29 cellular contexts compared by ENCODE assay signal in genomic region chr3:187077537-187077936, GRCh38.
DNase-seq lines count a peak whose midpoint lies in the region; ATAC-seq, FAIRE-seq and TF ChIP-seq lines count a peak whose summit lies in the region.
"Had no signal": no experiment of that assay in that cellular context is flagged by ENCODE, and none has a peak within 500 bp of the region (broad histone marks: within the 10 kb centered on the region; RNA-seq: fewer than 3 reads in every experiment).

No MANE protein-coding gene starts in this region.

- FAIRE-seq in GM12892 (lab: Jason Lieb, UNC) (no peak), GM12878 (lab: Jason Lieb, UNC) (no peak)
- FAIRE-seq: G401.6, kidney had no signal

- no peaks in the 10 kb centered on the region for H3K79me2 ChIP-seq in GM12878 (ENCODE audit: control insufficient read depth, insufficient read depth, low read length)

- CTCF ChIA-PET in GM12878 (lab: Yijun Ruan, JAX): interaction anchor here (0.6 to 1.9 kb wide), 2 partner anchors 35 to 228 kb away, joined by 4 to 5 read pairs; no protein-coding TSS in a partner anchor

- no peak overlapping the region for H3K4me3 ChIP-seq in CD4-positive, CD25-positive, alpha-beta regulatory T cell (ENCODE audit: low read depth, low read length)
- H3K4me3 ChIP-seq in GM12878 (no peak overlapping the region), gastrocnemius medialis (no peak overlapping the region)
- H3K4me3 ChIP-seq: BLaER1, heart right ventricle, skin epidermis, stomach, thyroid gland, vagina had no signal

- no peak overlapping the region for H3K4me3 Mint-ChIP-seq in CD4-positive, CD25-positive, alpha-beta regulatory T cell
- H3K4me3 Mint-ChIP-seq in neural crest cell: no peak overlapping the region
- H3K4me3 Mint-ChIP-seq: brain; dendritic cell treated with granulocyte-macrophage colony-stimulating factor and Interleukin-4, amounts not matched to agents 40 ng/mL and 50 ng/mL, for 4 days; mesothelial cell of epicardium; natural killer cell had no signal

- no peak overlapping the region for H3K27ac ChIP-seq in CD4-positive, CD25-positive, alpha-beta regulatory T cell (ENCODE audit: insufficient read depth, low read length, poor library complexity, severe bottlenecking)
- H3K27ac ChIP-seq in GM12878 (ENCODE audit: control insufficient read depth, insufficient read depth) (no peak overlapping the region), gastrocnemius medialis (no peak overlapping the region)
- H3K27ac ChIP-seq: BLaER1, heart right ventricle, skin epidermis, stomach, thyroid gland, vagina had no signal

- no TSS peak for BruUV-seq in GM12878 (replicated peaks; lab: Mats Ljungman, UMichigan)

- WGBS in GM12878 (ENCODE audit: insufficient coverage, insufficient replicate concordance, low lambda C conversion rate, missing lambda C conversion rate): 100% methylated on average over 5 of the region's 5 CpGs

- H3K4me2 ChIP-seq in GM12878 (ENCODE audit: control insufficient read depth, insufficient read depth): no peak overlapping the region
- H3K4me2 ChIP-seq: BLaER1 had no signal

- peak overlapping the region in 2 of 3 donors; percentile 57 to 73 for H3K27ac Mint-ChIP-seq in CD4-positive, CD25-positive, alpha-beta regulatory T cell
- peak overlapping the region; percentile 14 for H3K27ac Mint-ChIP-seq in neural crest cell (ENCODE audit: unreplicated experiment)
- H3K27ac Mint-ChIP-seq: brain; dendritic cell treated with granulocyte-macrophage colony-stimulating factor and Interleukin-4, amounts not matched to agents 40 ng/mL and 50 ng/mL, for 4 days; mesothelial cell of epicardium had no signal

- no peak for ATAC-seq in CD4-positive, CD25-positive, alpha-beta regulatory T cell (ENCODE audit: low read depth in 2 of 2)
- peak; percentile 6 for ATAC-seq in GM12878
- ATAC-seq in HG02852 (IDR thresholded peaks at IDR 0.05; ENCODE audit: unreplicated experiment): no peak
- ATAC-seq in gastrocnemius medialis: no peak
- ATAC-seq: esophagus mucosa, heart right ventricle, natural killer cell, Panc1 had no signal

- no peak overlapping the region for H2AFZ ChIP-seq in GM12878 (ENCODE audit: control insufficient read depth, low read depth, low read length)

- intact Hi-C loops in GM12878 (cut with micrococcal nuclease; ENCODE audit: unreplicated experiment) (no loop called here), gastrocnemius medialis (cut with DNase I; ENCODE audit: low total_unique reads) (no loop called here)

- H3K4me1 ChIP-seq in CD4-positive, CD25-positive, alpha-beta regulatory T cell (ENCODE audit: control insufficient read depth, insufficient read depth, low read length, poor library complexity, severe bottlenecking): no peaks in the 10 kb centered on the region
- H3K4me1 ChIP-seq in GM12878 (ENCODE audit: control insufficient read depth, insufficient read depth, low read length): no peaks in the 10 kb centered on the region
- H3K4me1 ChIP-seq in gastrocnemius medialis: no peaks in the 10 kb centered on the region
- H3K4me1 ChIP-seq: BLaER1, heart right ventricle, stomach, thyroid gland, vagina had no signal

- H3K27me3 Mint-ChIP-seq in CD4-positive, CD25-positive, alpha-beta regulatory T cell: no peaks in the 10 kb centered on the region
- no peaks in the 10 kb centered on the region for H3K27me3 Mint-ChIP-seq in neural crest cell (ENCODE audit: low read depth)
- H3K27me3 Mint-ChIP-seq: dendritic cell treated with granulocyte-macrophage colony-stimulating factor and Interleukin-4, amounts not matched to agents 40 ng/mL and 50 ng/mL, for 4 days had no signal

- no peaks in the 10 kb centered on the region for H3K9me3 Mint-ChIP-seq in CD4-positive, CD25-positive, alpha-beta regulatory T cell
- no peaks in the 10 kb centered on the region for H3K9me3 Mint-ChIP-seq in neural crest cell
- H3K9me3 Mint-ChIP-seq: brain; dendritic cell treated with granulocyte-macrophage colony-stimulating factor and Interleukin-4, amounts not matched to agents 40 ng/mL and 50 ng/mL, for 4 days; mesothelial cell of epicardium; natural killer cell had no signal

- RAD21 ChIA-PET in GM12878 (lab: Charles Lee; ENCODE audit: unreplicated experiment): no interaction called here

- no peak for TF ChIP-seq RAD21 in GM12878 (IDR thresholded peaks at IDR 0.05; ENCODE audit: insufficient read depth, low read depth, low read length)

- H3K36me3 ChIP-seq in CD4-positive, CD25-positive, alpha-beta regulatory T cell (ENCODE audit: control insufficient read depth, insufficient read depth, low read length): peaks cover 68% of the 10 kb centered on the region
- H3K36me3 ChIP-seq in GM12878 (ENCODE audit: control insufficient read depth in 2 of 2, insufficient read depth in 2 of 2, low read length in 1 of 2) (peaks cover 30 to 43% of the 10 kb centered on the region in 2 experiments), gastrocnemius medialis (peaks cover 0 to 37% of the 10 kb centered on the region in 2 donors)

- TF ChIP-seq POLR2A in GM12892 (IDR thresholded peaks at IDR 0.05; ENCODE audit: low read depth, low read length) (peak; percentile 50; the same call in 1 of the 2 replicates), GM12878 (IDR thresholded peaks at IDR 0.05; ENCODE audit: low read depth, low read length) (peak; percentile 75), gastrocnemius medialis (IDR thresholded peaks at IDR 0.05) (no peak)

- in situ Hi-C loops in GM12878 (cut with MboI) (no loop called here), gastrocnemius medialis (cut with MboI; ENCODE audit: low sequenced_read_pairs in 4 of 4) (no loop called here)

- no peaks in the 10 kb centered on the region for H3K9me3 ChIP-seq in CD4-positive, CD25-positive, alpha-beta regulatory T cell (ENCODE audit: control insufficient read depth in 2 of 2, low read length in 2 of 2)
- H3K9me3 ChIP-seq in GM12878 (replicated peaks; ENCODE audit: control insufficient read depth, insufficient read depth, low read length) (no peaks in the 10 kb centered on the region; the same call in 2 of the 3 replicates), gastrocnemius medialis (no peaks in the 10 kb centered on the region)
- H3K9me3 ChIP-seq: BLaER1, heart right ventricle, stomach, thyroid gland, vagina had no signal

- TF ChIP-seq CTCF in GM12878 (IDR thresholded peaks at IDR 0.05 in 2 of 3, conservative IDR thresholded peaks at IDR 0.05 in 1 of 3; ENCODE audit: control insufficient read depth in 2 of 3, extremely low read depth in 1 of 3, insufficient read depth in 1 of 3, low read depth in 3 of 3, low read length in 3 of 3) (no peak), neural crest cell (conservative IDR thresholded peaks at IDR 0.05) (no peak), gastrocnemius medialis (IDR thresholded peaks at IDR 0.05 in 4 of 5, conservative IDR thresholded peaks at IDR 0.05 in 1 of 5) (no peak)

- H3K36me3 Mint-ChIP-seq in CD4-positive, CD25-positive, alpha-beta regulatory T cell: peaks cover 33% of the 10 kb centered on the region
- H3K36me3 Mint-ChIP-seq in neural crest cell (ENCODE audit: low read depth): peaks cover 14% of the 10 kb centered on the region

- no peaks in the 10 kb centered on the region for H3K27me3 ChIP-seq in CD4-positive, CD25-positive, alpha-beta regulatory T cell (ENCODE audit: control insufficient read depth, insufficient read depth, low read length)
- H3K27me3 ChIP-seq in GM12878 (replicated peaks in 1 of 2; ENCODE audit: control insufficient read depth in 2 of 2, insufficient read depth in 2 of 2, low read length in 1 of 2) (no peaks in the 10 kb centered on the region), gastrocnemius medialis (no peaks in the 10 kb centered on the region)
- H3K27me3 ChIP-seq: BLaER1, heart right ventricle, stomach, thyroid gland, vagina had no signal

- H3K4me1 Mint-ChIP-seq in CD4-positive, CD25-positive, alpha-beta regulatory T cell: peaks cover 3 to 9% (median 7%) of the 10 kb centered on the region in 4 donors
- H3K4me1 Mint-ChIP-seq in neural crest cell: no peaks in the 10 kb centered on the region
- H3K4me1 Mint-ChIP-seq: brain, mesothelial cell of epicardium had no signal

- SMC1A ChIA-PET in GM12878 (lab: Charles Lee; ENCODE audit: uncharacterized antibody, unreplicated experiment): no interaction called here

- no peak overlapping the region for H3K9ac ChIP-seq in GM12878 (ENCODE audit: control insufficient read depth, insufficient read depth, low read length)
- H3K9ac ChIP-seq: BLaER1 had no signal

- 0 out of 2 replicates have a peak, but pooled peaks cover 3% of the 10 kb centered on the region for H4K20me1 ChIP-seq in GM12878 (ENCODE audit: control insufficient read depth, insufficient read depth)

- no peak for TF ChIP-seq EP300 in GM12878 (IDR thresholded peaks at IDR 0.05; ENCODE audit: borderline replicate concordance in 1 of 2, control insufficient read depth in 1 of 2, low read depth in 2 of 2, low read length in 2 of 2)

- DNase-seq in CD4-positive, CD25-positive, alpha-beta regulatory T cell: no peak
- DNase-seq in GM12892 (ENCODE audit: insufficient read length): no peak
- DNase-seq in GM12878 (ENCODE audit: low read depth, low spot score): no peak
- DNase-seq in neural crest cell (ENCODE audit: low read depth, low spot score): no peak
- DNase-seq in RPMI8226: no peak
- no peak for DNase-seq in gastrocnemius medialis
- DNase-seq: activated CD8-positive, alpha-beta memory T cell treated with anti-CD3 and anti-CD28 coated beads for 24 hours; activated T-cell treated with anti-CD3 and anti-CD28 coated beads for 4 hours; DMS79; heart right ventricle; kidney; MV-4-11; natural killer cell; NCI-H146; NCI-H226; NCI-H69; SHP77 treated with DMSO at 0.1 percent for 48 hours; stomach; thyroid gland had no signal

- POLR2A ChIA-PET in GM12878 (lab: Charles Lee): no interaction called here

TF ChIP-seq in GM12878, 131 proteins besides CTCF, POLR2A, EP300 and RAD21 (continues in another document):
- TF ChIP-seq PML (IDR thresholded peaks at IDR 0.05; ENCODE audit: low read length): peak; percentile 32
- TF ChIP-seq ZZZ3 (IDR thresholded peaks at IDR 0.05; ENCODE audit: control insufficient read depth, insufficient read length, low read depth): no peak
- no peak for TF ChIP-seq SMAD1 (IDR thresholded peaks at IDR 0.05; ENCODE audit: low read depth, partially characterized antibody)
- no peak for TF ChIP-seq RCOR1 (conservative IDR thresholded peaks at IDR 0.05; ENCODE audit: low read depth, low read length)
- TF ChIP-seq HCFC1 (IDR thresholded peaks at IDR 0.05; ENCODE audit: low read length): no peak
- TF ChIP-seq CBFB (IDR thresholded peaks at IDR 0.05; ENCODE audit: low read depth): no peak
- TF ChIP-seq IRF5 (IDR thresholded peaks at IDR 0.05; ENCODE audit: borderline replicate concordance): no peak

Comparison
In these comparisons a context has a peak if more than half of its experiments do, and no peak if none do; other contexts are left out.
1. POLR2A ChIP-seq: peak in GM12892 (single experiment) and GM12878 (single experiment); none in gastrocnemius medialis (0 of 2).